ENCODE assay signal across 16 cellular contexts in the genomic region with DNA sequence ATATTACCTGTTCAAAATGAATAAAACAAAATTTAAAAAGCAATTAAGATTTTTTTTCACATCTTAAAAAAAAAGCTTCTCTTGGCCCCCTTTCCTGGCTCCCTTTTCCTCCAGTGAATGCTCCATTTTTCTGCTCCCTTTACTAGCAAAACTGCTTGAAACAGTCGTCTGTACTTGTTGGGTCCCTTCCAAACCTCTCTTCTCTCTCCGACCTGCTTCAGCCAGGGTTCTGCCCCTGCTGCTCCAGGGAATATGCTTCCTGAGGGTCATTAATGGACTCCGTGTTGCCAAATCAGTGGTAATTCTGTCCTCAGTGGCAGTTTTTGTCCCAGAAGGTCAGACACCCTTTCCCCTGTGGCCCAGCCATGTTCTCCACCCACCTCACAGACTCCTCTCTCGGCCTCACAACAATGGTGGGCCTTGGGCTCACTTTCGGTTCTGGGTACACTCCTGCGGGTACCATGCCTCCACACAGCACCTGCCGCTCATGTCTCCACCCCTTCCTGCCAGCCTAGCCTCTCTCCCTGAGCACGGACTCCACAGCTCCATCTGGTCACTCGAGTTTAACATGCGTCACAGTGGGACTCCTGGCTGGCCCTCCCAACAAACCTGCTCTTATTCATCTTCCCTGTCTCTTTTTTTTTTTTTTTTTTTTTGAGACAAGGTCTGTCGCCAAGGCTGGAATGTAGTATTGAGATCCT.
"Had no signal": no experiment of that assay in that cellular context is flagged by ENCODE, and none has a peak within 500 bp of the region (broad histone marks: within the 10 kb centered on the region; RNA-seq: fewer than 3 reads in every experiment).

No MANE protein-coding gene starts in this region.

- DNase-seq: activated CD4-positive, alpha-beta T cell treated with anti-CD3 and anti-CD28 coated beads, Interleukin-2, amount 50 U/mL, for 4 hours; activated CD4-positive, CD25-positive, alpha-beta regulatory T cell; activated gamma-delta T cell treated with Interleukin-2 at 50 U/mL for 16 hours; activated naive CD8-positive, alpha-beta T cell treated with anti-CD3 and anti-CD28 coated beads for 36 hours; activated T-cell treated with anti-CD3 and anti-CD28 coated beads, Interleukin-2, amount 50 U/mL, for 48 hours; esophagus squamous epithelium; foreskin fibroblast; kidney; left ventricle myocardium inferior; posterior cingulate gyrus; stimulated activated CD4-positive, alpha-beta T cell treated with anti-CD3 and anti-CD28 coated beads, Interleukin-2, amount 100 ng/mL, for 24 hours; stimulated activated naive B cell treated with anti-CD40 and anti-IgM and Interleukin-4, amounts not matched to agents 10 μg/mL and 1 μg/mL and 100 μg/mL, for 72 hours; T-helper 2 cell; trophoblast cell had no signal

- H3K27ac ChIP-seq: esophagus squamous epithelium, left ventricle myocardium inferior, neutrophil had no signal

- H3K9me3 ChIP-seq: esophagus squamous epithelium, left ventricle myocardium inferior, neutrophil had no signal

- ATAC-seq: right cardiac atrium; stimulated activated naive B cell treated with anti-CD40 and anti-IgM and Interleukin-4, amounts not matched to agents 10 μg/mL and 1 μg/mL and 100 μg/mL, for 72 hours had no signal

- H3K27ac Mint-ChIP-seq: activated naive CD8-positive, alpha-beta T cell treated with anti-CD3 and anti-CD28 coated beads for 36 hours; stimulated activated naive B cell treated with anti-CD40 and anti-IgM and Interleukin-4, amounts not matched to agents 10 μg/mL and 1 μg/mL and 100 μg/mL, for 72 hours had no signal

- H3K4me3 ChIP-seq: esophagus squamous epithelium, left ventricle myocardium inferior had no signal

- H3K36me3 ChIP-seq: esophagus squamous epithelium, left ventricle myocardium inferior, neutrophil had no signal

- H3K9me3 Mint-ChIP-seq: activated naive CD8-positive, alpha-beta T cell treated with anti-CD3 and anti-CD28 coated beads for 36 hours; stimulated activated naive B cell treated with anti-CD40 and anti-IgM and Interleukin-4, amounts not matched to agents 10 μg/mL and 1 μg/mL and 100 μg/mL, for 72 hours had no signal

- H3K27me3 ChIP-seq: esophagus squamous epithelium had no signal

- H3K4me1 Mint-ChIP-seq: stimulated activated naive B cell treated with anti-CD40 and anti-IgM and Interleukin-4, amounts not matched to agents 10 μg/mL and 1 μg/mL and 100 μg/mL, for 72 hours had no signal

- H3K4me3 Mint-ChIP-seq: activated naive CD8-positive, alpha-beta T cell treated with anti-CD3 and anti-CD28 coated beads for 36 hours; stimulated activated naive B cell treated with anti-CD40 and anti-IgM and Interleukin-4, amounts not matched to agents 10 μg/mL and 1 μg/mL and 100 μg/mL, for 72 hours had no signal

- H3K36me3 Mint-ChIP-seq: activated naive CD8-positive, alpha-beta T cell treated with anti-CD3 and anti-CD28 coated beads for 36 hours; stimulated activated naive B cell treated with anti-CD40 and anti-IgM and Interleukin-4, amounts not matched to agents 10 μg/mL and 1 μg/mL and 100 μg/mL, for 72 hours had no signal
